ENCODE assay signal across 8 cellular contexts in the genomic region with DNA sequence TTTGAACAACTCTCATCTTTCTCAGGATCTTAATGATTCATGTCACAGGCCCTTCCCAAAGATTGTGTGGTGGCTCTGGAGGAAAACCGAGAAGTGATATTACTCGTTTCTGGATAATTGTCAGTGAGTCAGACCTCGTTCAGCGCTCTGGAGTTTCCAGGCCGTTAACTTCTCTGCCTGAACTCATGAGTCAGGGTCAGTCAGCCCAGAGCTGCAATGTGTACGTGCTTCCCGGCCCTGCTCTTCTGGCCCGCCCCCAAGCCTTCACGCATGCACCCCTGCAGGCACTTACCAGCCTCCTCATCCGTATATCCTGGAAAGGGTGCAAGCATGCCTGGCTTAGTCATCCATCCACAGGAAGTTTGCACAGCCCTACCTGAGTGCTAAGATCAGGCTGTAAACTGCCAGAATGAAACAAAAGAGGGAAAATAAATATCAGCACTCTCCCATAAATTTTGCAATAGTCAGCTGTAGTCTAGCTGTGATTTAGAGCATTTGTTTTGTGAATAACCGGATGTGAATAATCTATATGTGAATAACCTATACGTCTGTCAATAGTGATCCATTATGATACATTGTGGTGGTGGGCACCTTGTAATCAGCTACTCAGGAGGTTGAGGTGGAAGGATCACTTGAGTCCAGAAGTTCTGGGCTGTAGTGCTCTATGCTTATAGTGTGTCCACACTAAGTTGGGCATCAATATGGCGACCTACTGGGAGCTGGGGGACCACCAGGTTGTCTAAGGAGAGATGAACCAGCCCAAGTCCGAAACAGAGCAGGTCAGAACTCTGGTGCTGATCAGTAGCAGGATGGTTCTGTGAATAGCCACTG. TPM values are rescaled to one million over a fixed set of nuclear protein-coding genes. Genes with fewer than 3 reads are reported as not detected.
A peak's percentile ranks its signal among the peaks of the same experiment; 100 is the strongest.
DNase-seq lines count a peak whose midpoint lies in the region; ATAC-seq, FAIRE-seq and TF ChIP-seq lines count a peak whose summit lies in the region.

No MANE protein-coding gene starts in this region.

- H3F3A ChIP-seq in GM23338 (replicated peaks; ENCODE audit: low read depth) = no peaks in the 10 kb centered on the region

- DNase-seq in COR-L47 (lab: John Stamatoyannopoulos, UW) (peak; percentile 55), GM23338 (ENCODE audit: low spot score) (no peak), NCI-H2227 (lab: John Stamatoyannopoulos, UW; ENCODE audit: unreplicated experiment) (peak; percentile 25), adipocyte (ENCODE audit: low read depth) (peak; percentile 93), kidney (peak; percentile 97), midbrain (lab: John Stamatoyannopoulos, UW) (no peak), G401 (ENCODE audit: low spot score) (no peak)
- peak; percentile 59 for DNase-seq in stimulated activated CD4-positive, alpha-beta T cell treated with anti-CD3 and anti-CD28 coated beads, Interleukin-4, amount 100 ng/mL, for 24 hours

- H3K9me3 Mint-ChIP-seq in GM23338 = no peaks in the 10 kb centered on the region

- H3K27me3 Mint-ChIP-seq in GM23338 (ENCODE audit: insufficient read depth, low read depth, poor library complexity) = peaks cover 3% of the 10 kb centered on the region

- H3K27me3 ChIP-seq in GM23338 (ENCODE audit: insufficient read depth) (no peaks in the 10 kb centered on the region), adipocyte (replicated peaks; ENCODE audit: control insufficient read depth, insufficient read depth, low read length) (no peaks in the 10 kb centered on the region)

- H3K9ac ChIP-seq in adipocyte (ENCODE audit: low read length) (peak overlapping the region; percentile 45), kidney (ENCODE audit: low read length in 2 of 2) (peak overlapping the region in 1 of 2 donors; percentile 56)

- H3K4me3 ChIP-seq in GM23338 (no peak overlapping the region), adipocyte (ENCODE audit: low read length) (peak overlapping the region; percentile 51), kidney (ENCODE audit: low read length in 2 of 2) (no peak overlapping the region)

- no peak overlapping the region for H3K4me2 ChIP-seq in GM23338

- intact Hi-C loops in kidney (cut with DNase I) = no loop called here

- no peaks in the 10 kb centered on the region for H3K36me3 Mint-ChIP-seq in GM23338 (ENCODE audit: low read depth)

- ATAC-seq in GM23338 = peak; percentile 35; the same call in 2 of the 3 replicates

- no peaks in the 10 kb centered on the region for H3K79me2 ChIP-seq in GM23338 (replicated peaks; ENCODE audit: insufficient read depth)

- no peak for TF ChIP-seq CTCF in GM23338 (conservative IDR thresholded peaks at IDR 0.05; ENCODE audit: low read depth in 2 of 2)
- no peak for TF ChIP-seq CTCF in kidney (IDR thresholded peaks at IDR 0.05; ENCODE audit: borderline replicate concordance, extremely low read depth, insufficient read depth)

- peaks cover 19% of the 10 kb centered on the region for H3K4me1 Mint-ChIP-seq in GM23338

- H2AFZ ChIP-seq in GM23338 = no peak overlapping the region

- H3K9me2 ChIP-seq in GM23338 (ENCODE audit: insufficient read depth) = no peaks in the 10 kb centered on the region

- no peaks in the 10 kb centered on the region for H3K9me3 ChIP-seq in adipocyte (ENCODE audit: control insufficient read depth, low read length)
- no peaks in the 10 kb centered on the region for H3K9me3 ChIP-seq in kidney (ENCODE audit: control insufficient read depth in 1 of 2, low read length in 2 of 2)

- no peaks in the 10 kb centered on the region for H4K20me1 ChIP-seq in GM23338 (replicated peaks; ENCODE audit: insufficient read depth)

- no peak overlapping the region for H3K27ac ChIP-seq in GM23338 (ENCODE audit: low read depth)
- H3K27ac ChIP-seq in kidney (ENCODE audit: low read depth in 2 of 2, low read length in 2 of 2) = peak overlapping the region; percentile 84 to 87

- FAIRE-seq in kidney (lab: Jason Lieb, UNC) = no peak

- H3K36me3 ChIP-seq in GM23338 (ENCODE audit: insufficient read depth) (no peaks in the 10 kb centered on the region), adipocyte (ENCODE audit: control insufficient read depth, insufficient read depth, low read length, severe bottlenecking) (no peaks in the 10 kb centered on the region), kidney (ENCODE audit: control insufficient read depth in 1 of 2, insufficient read depth in 2 of 2, low read length in 2 of 2) (no peaks in the 10 kb centered on the region)

- in situ Hi-C loops in G401 (cut with HindIII; ENCODE audit: low sequenced_read_pairs) = no loop called here

- H3K4me1 ChIP-seq in GM23338 (ENCODE audit: insufficient read depth) (peaks cover 5% of the 10 kb centered on the region), adipocyte (ENCODE audit: control insufficient read depth, insufficient read depth, low read length) (peaks cover 13% of the 10 kb centered on the region), kidney (ENCODE audit: control insufficient read depth in 1 of 2, insufficient read depth in 1 of 2, low read depth in 1 of 2, low read length in 2 of 2) (peaks cover 9 to 12% of the 10 kb centered on the region in 2 donors)

- H3K27ac Mint-ChIP-seq in GM23338 = no peak overlapping the region

- no peak overlapping the region for H3K4me3 Mint-ChIP-seq in GM23338

TF ChIP-seq in GM23338, 12 proteins besides CTCF, POLR2A, EP300 and RAD21:
- no peak for TF ChIP-seq ZNF114 (CRISPR knock-in tag; IDR thresholded peaks at IDR 0.05)
- TF ChIP-seq, protein P1, sequence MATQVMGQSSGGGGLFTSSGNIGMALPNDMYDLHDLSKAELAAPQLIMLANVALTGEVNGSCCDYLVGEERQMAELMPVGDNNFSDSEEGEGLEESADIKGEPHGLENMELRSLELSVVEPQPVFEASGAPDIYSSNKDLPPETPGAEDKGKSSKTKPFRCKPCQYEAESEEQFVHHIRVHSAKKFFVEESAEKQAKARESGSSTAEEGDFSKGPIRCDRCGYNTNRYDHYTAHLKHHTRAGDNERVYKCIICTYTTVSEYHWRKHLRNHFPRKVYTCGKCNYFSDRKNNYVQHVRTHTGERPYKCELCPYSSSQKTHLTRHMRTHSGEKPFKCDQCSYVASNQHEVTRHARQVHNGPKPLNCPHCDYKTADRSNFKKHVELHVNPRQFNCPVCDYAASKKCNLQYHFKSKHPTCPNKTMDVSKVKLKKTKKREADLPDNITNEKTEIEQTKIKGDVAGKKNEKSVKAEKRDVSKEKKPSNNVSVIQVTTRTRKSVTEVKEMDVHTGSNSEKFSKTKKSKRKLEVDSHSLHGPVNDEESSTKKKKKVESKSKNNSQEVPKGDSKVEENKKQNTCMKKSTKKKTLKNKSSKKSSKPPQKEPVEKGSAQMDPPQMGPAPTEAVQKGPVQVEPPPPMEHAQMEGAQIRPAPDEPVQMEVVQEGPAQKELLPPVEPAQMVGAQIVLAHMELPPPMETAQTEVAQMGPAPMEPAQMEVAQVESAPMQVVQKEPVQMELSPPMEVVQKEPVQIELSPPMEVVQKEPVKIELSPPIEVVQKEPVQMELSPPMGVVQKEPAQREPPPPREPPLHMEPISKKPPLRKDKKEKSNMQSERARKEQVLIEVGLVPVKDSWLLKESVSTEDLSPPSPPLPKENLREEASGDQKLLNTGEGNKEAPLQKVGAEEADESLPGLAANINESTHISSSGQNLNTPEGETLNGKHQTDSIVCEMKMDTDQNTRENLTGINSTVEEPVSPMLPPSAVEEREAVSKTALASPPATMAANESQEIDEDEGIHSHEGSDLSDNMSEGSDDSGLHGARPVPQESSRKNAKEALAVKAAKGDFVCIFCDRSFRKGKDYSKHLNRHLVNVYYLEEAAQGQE (IDR thresholded peaks at IDR 0.05; ENCODE audit: unreplicated experiment) = no peak
- TF ChIP-seq, protein P2, sequence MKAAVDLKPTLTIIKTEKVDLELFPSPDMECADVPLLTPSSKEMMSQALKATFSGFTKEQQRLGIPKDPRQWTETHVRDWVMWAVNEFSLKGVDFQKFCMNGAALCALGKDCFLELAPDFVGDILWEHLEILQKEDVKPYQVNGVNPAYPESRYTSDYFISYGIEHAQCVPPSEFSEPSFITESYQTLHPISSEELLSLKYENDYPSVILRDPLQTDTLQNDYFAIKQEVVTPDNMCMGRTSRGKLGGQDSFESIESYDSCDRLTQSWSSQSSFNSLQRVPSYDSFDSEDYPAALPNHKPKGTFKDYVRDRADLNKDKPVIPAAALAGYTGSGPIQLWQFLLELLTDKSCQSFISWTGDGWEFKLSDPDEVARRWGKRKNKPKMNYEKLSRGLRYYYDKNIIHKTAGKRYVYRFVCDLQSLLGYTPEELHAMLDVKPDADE (IDR thresholded peaks at IDR 0.05) = no peak
- no peak for TF ChIP-seq EZH2 (IDR thresholded peaks at IDR 0.05; ENCODE audit: low read depth, unreplicated experiment)
- TF ChIP-seq ZNF331 (CRISPR knock-in tag; IDR thresholded peaks at IDR 0.05; ENCODE audit: low read depth) = no peak
- TF ChIP-seq JUNB (IDR thresholded peaks at IDR 0.05; ENCODE audit: unreplicated experiment) = no peak

RNA-seq across cellular contexts. Expression of a gene that starts 35.3 kb away (rescaled TPM):
- total RNA-seq in GM23338 (2014; rRNA removed; shearing (Covaris generic)) = 41.2 and 48.2 TPM in 2 replicates
- polyA plus RNA-seq in GM23338 (2016; fragmentation: Nextera tagmentation; extraction: Ambion mirVana) (16.7 and 19.5 TPM in 2 replicates), kidney (ENCODE audit: insufficient read depth, low read depth, low replicate concordance) (28.7 TPM)
- total RNA-seq in kidney = 190 TPM
- total RNA-seq in G401 (2014; rRNA removed; shearing (Covaris generic)) = 7.1 and 25.4 TPM in 2 replicates

Comparison
In these comparisons a context has a peak if more than half of its experiments do, and no peak if none do; other contexts are left out.
1. DNase-seq: peak in COR-L47 (single experiment), NCI-H2227 (single experiment), adipocyte (single experiment), kidney (single experiment) and stimulated activated CD4-positive, alpha-beta T cell treated with anti-CD3 and anti-CD28 coated beads, Interleukin-4, amount 100 ng/mL, for 24 hours (single experiment); none in GM23338 (single experiment), midbrain (single experiment) and G401 (single experiment).